In genomic region chr2:201235865-201236811, GRCh38 we compare ENCODE assay signal across 8 cellular contexts. TPM values are rescaled to one million over a fixed set of nuclear protein-coding genes. Genes with fewer than 3 reads are reported as not detected.
DNase-seq lines count a peak whose midpoint lies in the region; ATAC-seq and TF ChIP-seq lines count a peak whose summit lies in the region.

No MANE protein-coding gene starts in this region.

- peaks cover 14 to 32% (median 26%) of the 10 kb centered on the region in 4 donors for H3K4me1 ChIP-seq in esophagus muscularis mucosa
- H3K4me1 ChIP-seq in vagina: peaks cover 24% of the 10 kb centered on the region

- no peak for TF ChIP-seq POLR2A in esophagus muscularis mucosa (IDR thresholded peaks at IDR 0.05; ENCODE audit: low read depth)
- no peak for TF ChIP-seq POLR2A in vagina (IDR thresholded peaks at IDR 0.05)

- in situ Hi-C loops in GM13976 (cut with MboI; ENCODE audit: low sequenced_read_pairs, unreplicated experiment): loop anchor here (5.0 kb wide), 1 partner anchor 126 kb away; no protein-coding TSS in a partner anchor

- no peaks in the 10 kb centered on the region for H3K27me3 ChIP-seq in esophagus muscularis mucosa
- no peaks in the 10 kb centered on the region for H3K27me3 ChIP-seq in vagina

- H3K9me3 ChIP-seq in esophagus muscularis mucosa (no peaks in the 10 kb centered on the region), vagina (no peaks in the 10 kb centered on the region)

- peaks cover 2% of the 10 kb centered on the region for H3K9me3 Mint-ChIP-seq in activated CD8-positive, alpha-beta T cell treated with anti-CD3 and anti-CD28 coated beads for 36 hours
- H3K9me3 Mint-ChIP-seq in nephron: peaks cover 8% of the 10 kb centered on the region

- TF ChIP-seq CTCF in AG09319 (IDR thresholded peaks at IDR 0.05; ENCODE audit: low read depth, low read length) (peak; percentile 54), GM13976 (IDR thresholded peaks at IDR 0.05; ENCODE audit: borderline replicate concordance, control extremely low read depth, extremely low read depth, insufficient read depth, missing control alignments) (peak; percentile 53), esophagus muscularis mucosa (IDR thresholded peaks at IDR 0.05) (peak; percentile 64 to 70 (median 65)), nephron (IDR thresholded peaks at IDR 0.05; ENCODE audit: unreplicated experiment in 3 of 3) (peak; percentile 63 to 75 (median 69)), vagina (IDR thresholded peaks at IDR 0.05) (peak; percentile 38 to 53 (median 46))
- peak; percentile 87 for TF ChIP-seq CTCF in activated CD8-positive, alpha-beta T cell treated with anti-CD3 and anti-CD28 coated beads for 36 hours (IDR thresholded peaks at IDR 0.05)

- no peak for TF ChIP-seq EP300 in esophagus muscularis mucosa (IDR thresholded peaks at IDR 0.05)

- H3K4me3 ChIP-seq in esophagus muscularis mucosa (peak overlapping the region in 2 of 4 donors; percentile 8 to 11), vagina (no peak overlapping the region)

- intact Hi-C loops in activated CD8-positive, alpha-beta T cell treated with anti-CD3 and anti-CD28 coated beads for 36 hours (cut with micrococcal nuclease): loop anchor here (1.0 kb wide), 1 partner anchor 128 kb away; no protein-coding TSS in a partner anchor
- intact Hi-C loops in esophagus muscularis mucosa (cut with DNase I): loop anchor here (5.0 kb wide), 1 partner anchor 126 kb away; no protein-coding TSS in a partner anchor
- intact Hi-C loops in vagina (cut with DNase I): loop anchor here (10.0 kb wide), 1 partner anchor 129 kb away; no protein-coding TSS in a partner anchor

- ATAC-seq in activated CD8-positive, alpha-beta T cell treated with anti-CD3 and anti-CD28 coated beads for 36 hours: peak; percentile 7
- no peak for ATAC-seq in HG02870 (IDR thresholded peaks at IDR 0.05; ENCODE audit: unreplicated experiment)

- WGBS in esophagus muscularis mucosa: 37% methylated on average over 14 of the region's 14 CpGs

- peaks cover 45% of the 10 kb centered on the region for H3K4me1 Mint-ChIP-seq in activated CD8-positive, alpha-beta T cell treated with anti-CD3 and anti-CD28 coated beads for 36 hours (ENCODE audit: low read depth)
- H3K4me1 Mint-ChIP-seq in nephron: peaks cover 18% of the 10 kb centered on the region

- no peaks in the 10 kb centered on the region for H3K27me3 Mint-ChIP-seq in activated CD8-positive, alpha-beta T cell treated with anti-CD3 and anti-CD28 coated beads for 36 hours
- no peaks in the 10 kb centered on the region for H3K27me3 Mint-ChIP-seq in nephron (ENCODE audit: low read depth)

- H3K27ac ChIP-seq in esophagus muscularis mucosa (replicated peaks in 1 of 4) (peak overlapping the region in 1 of 4 donors; percentile 4), vagina (no peak overlapping the region)

- H3K27ac Mint-ChIP-seq in activated CD8-positive, alpha-beta T cell treated with anti-CD3 and anti-CD28 coated beads for 36 hours: peak overlapping the region; percentile 87
- H3K27ac Mint-ChIP-seq in nephron: peak overlapping the region in 2 of 3 experiments; percentile 41 to 53

- DNase-seq in AG09319 (ENCODE audit: extremely low read depth, low read depth) (peak; percentile 67), GM13976 (ENCODE audit: low spot score) (peak; percentile 51), NCI-H748 (lab: John Stamatoyannopoulos, UW; ENCODE audit: unreplicated experiment) (peak; percentile 65), esophagus muscularis mucosa (ENCODE audit: extremely low spot score) (peak; percentile 91), vagina (ENCODE audit: extremely low spot score in 2 of 2) (peak in 1 of 2 donors; percentile 82)
- DNase-seq in activated CD8-positive, alpha-beta T cell treated with anti-CD3 and anti-CD28 coated beads for 36 hours: peak; percentile 64

- POLR2A ChIA-PET in activated CD8-positive, alpha-beta T cell treated with anti-CD3 and anti-CD28 coated beads for 36 hours (lab: Charles Lee): interaction anchor here (0.7 to 1.8 kb wide), 4 partner anchors 21 to 129 kb away, joined by 3 to 7 read pairs (median 4); partner anchors contain the start of gene CASP8

- CTCF ChIA-PET in activated CD8-positive, alpha-beta T cell treated with anti-CD3 and anti-CD28 coated beads for 36 hours (lab: Charles Lee): interaction anchor here (0.7 to 2.5 kb wide), 29 partner anchors 10 to 523 kb away, joined by 3 to 44 read pairs (median 4); partner anchors contain the start of genes CASP10, CASP8 and FLACC1

- H3K36me3 Mint-ChIP-seq in activated CD8-positive, alpha-beta T cell treated with anti-CD3 and anti-CD28 coated beads for 36 hours (ENCODE audit: low read depth): peaks cover 56% of the 10 kb centered on the region
- H3K36me3 Mint-ChIP-seq in nephron (ENCODE audit: low read depth): no peaks in the 10 kb centered on the region

- H3K4me3 Mint-ChIP-seq in activated CD8-positive, alpha-beta T cell treated with anti-CD3 and anti-CD28 coated beads for 36 hours: peak overlapping the region; percentile 91
- H3K4me3 Mint-ChIP-seq in nephron: no peak overlapping the region

- H3K36me3 ChIP-seq in esophagus muscularis mucosa (no peaks in the 10 kb centered on the region), vagina (no peaks in the 10 kb centered on the region)

RNA-seq across cellular contexts. Expression of gene CASP8, which starts 24.2 kb away (rescaled TPM):
- 10 to 100 TPM; 35.2 to 38.4 TPM for total RNA-seq in activated CD8-positive, alpha-beta T cell treated with anti-CD3 and anti-CD28 coated beads for 36 hours
- 10 to 100 TPM in 1 of 4 donors, 1 to 10 TPM in 3; 4.9 to 17.9 (median 5.3) TPM for total RNA-seq in esophagus muscularis mucosa
- total RNA-seq in vagina: 29.2 TPM

RNA-seq across cellular contexts. Expression of gene CASP10, which starts 53.2 kb away (rescaled TPM):
- 10 to 100 TPM; 18.3 to 22.6 TPM for total RNA-seq in activated CD8-positive, alpha-beta T cell treated with anti-CD3 and anti-CD28 coated beads for 36 hours
- total RNA-seq in esophagus muscularis mucosa (1 to 10 TPM; 2.2 to 7.3 (median 4.3) TPM), vagina (8.3 TPM)
